In the genomic region with DNA sequence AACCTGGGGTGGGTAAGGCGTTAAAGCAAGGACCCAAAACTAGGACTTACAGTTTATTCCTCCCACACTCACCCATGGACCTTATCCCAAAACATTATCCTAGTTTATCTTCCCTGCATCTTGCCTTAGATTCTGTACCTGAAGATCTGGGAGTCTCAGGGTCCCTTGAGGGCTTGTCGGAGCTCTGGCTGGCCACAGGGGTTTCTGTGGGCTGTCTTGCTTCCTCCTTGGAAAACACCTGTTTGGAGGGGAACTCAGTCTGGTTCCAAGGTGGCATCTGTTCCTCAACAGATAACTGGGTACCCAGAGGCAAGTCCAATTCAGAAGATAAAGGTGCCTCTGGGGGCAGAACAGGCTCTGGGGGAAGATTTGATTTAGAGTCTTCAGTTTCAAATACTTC, we compare ENCODE assay signal across 1 cellular context.
TF ChIP-seq lines count a peak whose summit lies in the region.

No MANE protein-coding gene starts in this region.

TF ChIP-seq in GM23338, 12 proteins besides CTCF, POLR2A, EP300 and RAD21:
- TF ChIP-seq JUNB (IDR thresholded peaks at IDR 0.05; ENCODE audit: unreplicated experiment), result no peak
